ENCODE assay signal across 28 cellular contexts in genomic region chr2:33804155-33804554, GRCh38.
"Had no signal": no experiment of that assay in that cellular context is flagged by ENCODE, and none has a peak within 500 bp of the region (broad histone marks: within the 10 kb centered on the region; RNA-seq: fewer than 3 reads in every experiment).

No MANE protein-coding gene starts in this region.

- H3K27ac ChIP-seq: coronary artery, esophagus muscularis mucosa, foreskin keratinocyte, gastroesophageal sphincter, heart right ventricle, lower lobe of right lung, neutrophil, parathyroid adenoma, sigmoid colon, testis, tibial artery had no signal

- H2AFZ ChIP-seq: parathyroid adenoma had no signal

- H3K79me2 ChIP-seq: parathyroid adenoma had no signal

- DNase-seq: dermis blood vessel endothelial cell; effector memory CD4-positive, alpha-beta T cell; foreskin keratinocyte; heart right ventricle; hypothalamus; immature natural killer cell; islet precursor cell; kidney glomerular epithelial cell; left colon; left ventricle myocardium superior; lower lobe of right lung; mucosa of descending colon; naive B cell; sigmoid colon; stimulated activated CD4-positive, alpha-beta T cell treated with anti-CD3 and anti-CD28 coated beads, Interleukin-2, amount 100 ng/mL, for 24 hours; stimulated activated CD4-positive, alpha-beta T cell treated with anti-CD3 and anti-CD28 coated beads, Interleukin-4, amount 100 ng/mL, for 4 hours; stimulated activated naive CD8-positive, alpha-beta T cell treated with anti-CD3 and anti-CD28 coated beads, Interleukin-15, Interleukin-2, amounts not matched to agents 100 U/mL and 50 U/mL, for 24 hours; substantia nigra; testis; tibial artery had no signal

- ATAC-seq: foreskin keratinocyte; gastroesophageal sphincter; heart right ventricle; left colon; left ventricle myocardium superior; lower lobe of right lung; mucosa of descending colon; natural killer cell treated with Interleukin-12 subunit alpha and Interleukin-12 subunit beta and Interleukin-15 and Interleukin-18, amount 100 ng/mL, for 72 hours; stimulated activated memory B cell treated with anti-CD40 and anti-IgM and Interleukin-4, amounts not matched to agents 10 μg/mL and 1 μg/mL and 100 μg/mL, for 72 hours; stimulated activated naive CD8-positive, alpha-beta T cell treated with anti-CD3 and anti-CD28 coated beads, Interleukin-15, Interleukin-2, amounts not matched to agents 100 U/mL and 50 U/mL, for 24 hours had no signal

- H3K36me3 ChIP-seq: esophagus muscularis mucosa, gastroesophageal sphincter, heart right ventricle, lower lobe of right lung, neutrophil, sigmoid colon, tibial artery had no signal

- H3K27me3 ChIP-seq: esophagus muscularis mucosa, foreskin keratinocyte, gastroesophageal sphincter, heart right ventricle, neutrophil, sigmoid colon, testis, tibial artery had no signal

- H3K9ac ChIP-seq: parathyroid adenoma had no signal

- H3K9me3 ChIP-seq: esophagus muscularis mucosa, gastroesophageal sphincter, heart right ventricle, lower lobe of right lung, neutrophil, testis, tibial artery had no signal

- H3K4me1 ChIP-seq: esophagus muscularis mucosa, foreskin keratinocyte, gastroesophageal sphincter, heart right ventricle, lower lobe of right lung, parathyroid adenoma, sigmoid colon, testis, tibial artery had no signal

- H3K4me3 ChIP-seq: coronary artery, esophagus muscularis mucosa, gastroesophageal sphincter, heart right ventricle, lower lobe of right lung, mucosa of descending colon, sigmoid colon, testis, tibial artery had no signal

- FAIRE-seq: endothelial cell of umbilical vein had no signal
